In genomic region chr15:30953731-30954378, GRCh38 we compare ENCODE assay signal across 8 cellular contexts. TPM values are rescaled to one million over a fixed set of nuclear protein-coding genes. Genes with fewer than 3 reads are reported as not detected.
DNase-seq lines count a peak whose midpoint lies in the region; ATAC-seq and TF ChIP-seq lines count a peak whose summit lies in the region.

No MANE protein-coding gene starts in this region.

- TF ChIP-seq CTCF in Caco-2 (IDR thresholded peaks at IDR 0.05; ENCODE audit: insufficient read depth in 1 of 2, low read depth in 1 of 2, low read length in 1 of 2, severe bottlenecking in 1 of 2, unreplicated experiment in 1 of 2) (no peak), choroid plexus epithelial cell (conservative IDR thresholded peaks at IDR 0.05; ENCODE audit: low read depth, low read length) (no peak), tibial artery (IDR thresholded peaks at IDR 0.05) (no peak), WTC11 (IDR thresholded peaks at IDR 0.05) (no peak)

- BruUV-seq in Caco-2 (replicated peaks; lab: Mats Ljungman, UMichigan): no TSS peak

- intact Hi-C loops in Caco-2 (cut with micrococcal nuclease; ENCODE audit: unreplicated experiment) (no loop called here), tibial artery (cut with DNase I; ENCODE audit: low total_unique reads) (no loop called here)

- peaks cover 4% of the 10 kb centered on the region for H3K36me3 ChIP-seq in Caco-2 (ENCODE audit: control insufficient read depth, insufficient read depth, low read length)
- H3K36me3 ChIP-seq in tibial artery: peaks cover 90 to 97% (median 96%) of the 10 kb centered on the region in 3 donors

- H3K27me3 Mint-ChIP-seq in Caco-2 (ENCODE audit: insufficient read depth, unreplicated experiment) (no peaks in the 10 kb centered on the region), WTC11 (ENCODE audit: low read depth) (no peaks in the 10 kb centered on the region)
- no peaks in the 10 kb centered on the region for H3K27me3 Mint-ChIP-seq in naive thymus-derived CD8-positive, alpha-beta T cell

- H3K4me3 Mint-ChIP-seq in Caco-2 (ENCODE audit: unreplicated experiment): no peak overlapping the region
- peak overlapping the region in 1 of 10 donors; percentile 7 for H3K4me3 Mint-ChIP-seq in naive thymus-derived CD8-positive, alpha-beta T cell
- H3K4me3 Mint-ChIP-seq in WTC11: no peak overlapping the region

- H3K27ac ChIP-seq in tibial artery: no peak overlapping the region

- H3K4me1 Mint-ChIP-seq in Caco-2 (ENCODE audit: low read depth, unreplicated experiment) (peaks cover 17% of the 10 kb centered on the region), WTC11 (0 out of 2 replicates have a peak, but pooled peaks cover 2% of the 10 kb centered on the region)
- H3K4me1 Mint-ChIP-seq in naive thymus-derived CD8-positive, alpha-beta T cell: peaks cover 0 to 8% (median 0%) of the 10 kb centered on the region in 4 donors

- POLR2A ChIA-PET in Caco-2 (lab: Charles Lee) (no interaction called here), WTC11 (lab: Charles Lee) (interaction anchor here (0.6 kb wide), 1 partner anchor 21 kb away, joined by 3 read pairs; no protein-coding TSS in a partner anchor)
- POLR2A ChIA-PET in naive thymus-derived CD8-positive, alpha-beta T cell (lab: Charles Lee): no interaction called here

- H3K4me3 ChIP-seq in Caco-2 (ENCODE audit: low read depth, low read length) (no peak overlapping the region), choroid plexus epithelial cell (ENCODE audit: low read depth, low read length) (no peak overlapping the region), tibial artery (no peak overlapping the region)

- H3K36me3 Mint-ChIP-seq in Caco-2 (ENCODE audit: insufficient read depth, unreplicated experiment) (peaks cover 81% of the 10 kb centered on the region), WTC11 (peaks cover 73% of the 10 kb centered on the region)
- peaks cover 17 to 95% (median 68%) of the 10 kb centered on the region in 3 donors for H3K36me3 Mint-ChIP-seq in naive thymus-derived CD8-positive, alpha-beta T cell

- DNase-seq in Caco-2: peak; percentile 55 to 56
- DNase-seq in MV-4-11 (lab: John Stamatoyannopoulos, UW): peak; percentile 69
- peak; percentile 93 for DNase-seq in choroid plexus epithelial cell (ENCODE audit: low read depth)
- DNase-seq in naive thymus-derived CD8-positive, alpha-beta T cell: no peak
- DNase-seq in NCI-H2196 treated with DMSO at 0.1 percent for 48 hours (lab: John Stamatoyannopoulos, UW; ENCODE audit: unreplicated experiment): no peak
- DNase-seq in tibial artery: no peak
- no peak for DNase-seq in WTC11 (ENCODE audit: low spot score)

- no peaks in the 10 kb centered on the region for H3K27me3 ChIP-seq in Caco-2 (replicated peaks; ENCODE audit: control insufficient read depth, insufficient read depth, low read length)
- H3K27me3 ChIP-seq in tibial artery: no peaks in the 10 kb centered on the region

- H3K4me1 ChIP-seq in Caco-2: peaks cover 22% of the 10 kb centered on the region
- no peaks in the 10 kb centered on the region for H3K4me1 ChIP-seq in tibial artery

- peak overlapping the region; percentile 77 for H3K27ac Mint-ChIP-seq in Caco-2 (ENCODE audit: unreplicated experiment)
- peak overlapping the region in 7 of 10 donors; percentile 38 to 90 (median 65) for H3K27ac Mint-ChIP-seq in naive thymus-derived CD8-positive, alpha-beta T cell
- no peak overlapping the region; the same call in 1 of the 2 replicates for H3K27ac Mint-ChIP-seq in WTC11

- ATAC-seq in naive thymus-derived CD8-positive, alpha-beta T cell: no peak
- no peak for ATAC-seq in GM21786 (IDR thresholded peaks at IDR 0.05; ENCODE audit: unreplicated experiment)
- no peak for ATAC-seq in WTC11

- CTCF ChIA-PET in Caco-2 (lab: Charles Lee) (no interaction called here), WTC11 (lab: Charles Lee) (interaction anchor here (1.2 kb wide), 1 partner anchor 175 kb away, joined by 4 read pairs; no protein-coding TSS in a partner anchor)

- H3K9me3 Mint-ChIP-seq in Caco-2 (ENCODE audit: unreplicated experiment): peaks cover 8% of the 10 kb centered on the region
- H3K9me3 Mint-ChIP-seq in naive thymus-derived CD8-positive, alpha-beta T cell: peaks cover 0 to 4% (median 0%) of the 10 kb centered on the region in 9 donors
- peaks cover 8% of the 10 kb centered on the region for H3K9me3 Mint-ChIP-seq in WTC11

- peaks cover 2% of the 10 kb centered on the region for H3K9me3 ChIP-seq in Caco-2
- no peaks in the 10 kb centered on the region for H3K9me3 ChIP-seq in tibial artery

TF ChIP-seq in WTC11, 78 proteins besides CTCF, POLR2A, EP300 and RAD21:
- TF ChIP-seq TCF7 (CRISPR knock-in tag; IDR thresholded peaks at IDR 0.05; ENCODE audit: low read depth) (no peak), SMAD3 (CRISPR knock-in tag; IDR thresholded peaks at IDR 0.05; ENCODE audit: borderline replicate concordance) (no peak), ZNF512 (CRISPR knock-in tag; IDR thresholded peaks at IDR 0.05; ENCODE audit: borderline replicate concordance) (no peak), RORB (CRISPR knock-in tag; IDR thresholded peaks at IDR 0.05) (no peak), GTF2I (CRISPR knock-in tag; conservative IDR thresholded peaks at IDR 0.05) (no peak), CREM (CRISPR knock-in tag; IDR thresholded peaks at IDR 0.05) (no peak)
- TF ChIP-seq, protein P1, sequence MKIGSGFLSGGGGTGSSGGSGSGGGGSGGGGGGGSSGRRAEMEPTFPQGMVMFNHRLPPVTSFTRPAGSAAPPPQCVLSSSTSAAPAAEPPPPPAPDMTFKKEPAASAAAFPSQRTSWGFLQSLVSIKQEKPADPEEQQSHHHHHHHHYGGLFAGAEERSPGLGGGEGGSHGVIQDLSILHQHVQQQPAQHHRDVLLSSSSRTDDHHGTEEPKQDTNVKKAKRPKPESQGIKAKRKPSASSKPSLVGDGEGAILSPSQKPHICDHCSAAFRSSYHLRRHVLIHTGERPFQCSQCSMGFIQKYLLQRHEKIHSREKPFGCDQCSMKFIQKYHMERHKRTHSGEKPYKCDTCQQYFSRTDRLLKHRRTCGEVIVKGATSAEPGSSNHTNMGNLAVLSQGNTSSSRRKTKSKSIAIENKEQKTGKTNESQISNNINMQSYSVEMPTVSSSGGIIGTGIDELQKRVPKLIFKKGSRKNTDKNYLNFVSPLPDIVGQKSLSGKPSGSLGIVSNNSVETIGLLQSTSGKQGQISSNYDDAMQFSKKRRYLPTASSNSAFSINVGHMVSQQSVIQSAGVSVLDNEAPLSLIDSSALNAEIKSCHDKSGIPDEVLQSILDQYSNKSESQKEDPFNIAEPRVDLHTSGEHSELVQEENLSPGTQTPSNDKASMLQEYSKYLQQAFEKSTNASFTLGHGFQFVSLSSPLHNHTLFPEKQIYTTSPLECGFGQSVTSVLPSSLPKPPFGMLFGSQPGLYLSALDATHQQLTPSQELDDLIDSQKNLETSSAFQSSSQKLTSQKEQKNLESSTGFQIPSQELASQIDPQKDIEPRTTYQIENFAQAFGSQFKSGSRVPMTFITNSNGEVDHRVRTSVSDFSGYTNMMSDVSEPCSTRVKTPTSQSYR (CRISPR knock-in tag; IDR thresholded peaks at IDR 0.05): no peak
- TF ChIP-seq, protein P2, sequence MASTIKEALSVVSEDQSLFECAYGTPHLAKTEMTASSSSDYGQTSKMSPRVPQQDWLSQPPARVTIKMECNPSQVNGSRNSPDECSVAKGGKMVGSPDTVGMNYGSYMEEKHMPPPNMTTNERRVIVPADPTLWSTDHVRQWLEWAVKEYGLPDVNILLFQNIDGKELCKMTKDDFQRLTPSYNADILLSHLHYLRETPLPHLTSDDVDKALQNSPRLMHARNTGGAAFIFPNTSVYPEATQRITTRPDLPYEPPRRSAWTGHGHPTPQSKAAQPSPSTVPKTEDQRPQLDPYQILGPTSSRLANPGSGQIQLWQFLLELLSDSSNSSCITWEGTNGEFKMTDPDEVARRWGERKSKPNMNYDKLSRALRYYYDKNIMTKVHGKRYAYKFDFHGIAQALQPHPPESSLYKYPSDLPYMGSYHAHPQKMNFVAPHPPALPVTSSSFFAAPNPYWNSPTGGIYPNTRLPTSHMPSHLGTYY (CRISPR knock-in tag; IDR thresholded peaks at IDR 0.05): no peak
- TF ChIP-seq, protein P3, sequence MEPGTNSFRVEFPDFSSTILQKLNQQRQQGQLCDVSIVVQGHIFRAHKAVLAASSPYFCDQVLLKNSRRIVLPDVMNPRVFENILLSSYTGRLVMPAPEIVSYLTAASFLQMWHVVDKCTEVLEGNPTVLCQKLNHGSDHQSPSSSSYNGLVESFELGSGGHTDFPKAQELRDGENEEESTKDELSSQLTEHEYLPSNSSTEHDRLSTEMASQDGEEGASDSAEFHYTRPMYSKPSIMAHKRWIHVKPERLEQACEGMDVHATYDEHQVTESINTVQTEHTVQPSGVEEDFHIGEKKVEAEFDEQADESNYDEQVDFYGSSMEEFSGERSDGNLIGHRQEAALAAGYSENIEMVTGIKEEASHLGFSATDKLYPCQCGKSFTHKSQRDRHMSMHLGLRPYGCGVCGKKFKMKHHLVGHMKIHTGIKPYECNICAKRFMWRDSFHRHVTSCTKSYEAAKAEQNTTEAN (CRISPR knock-in tag; IDR thresholded peaks at IDR 0.05): no peak

RNA-seq across cellular contexts. Expression of gene MTMR10, which starts 37.6 kb away (rescaled TPM):
- total RNA-seq in Caco-2 (2022): 27.5 and 33.2 TPM in 2 replicates
- total RNA-seq in naive thymus-derived CD8-positive, alpha-beta T cell: 10 to 100 TPM; 40.4 to 40.8 TPM
- 1 to 10 TPM; 3.4 to 9.8 (median 4.6) TPM for polyA plus RNA-seq in naive thymus-derived CD8-positive, alpha-beta T cell
- 15.3 to 17.3 TPM (median 15.9 TPM) in 3 replicates for total RNA-seq in WTC11 (2021)

RNA-seq across cellular contexts. Expression of gene FAN1, which starts 50.1 kb away (rescaled TPM):
- total RNA-seq in Caco-2 (2022) (24.9 and 26.6 TPM in 2 replicates), WTC11 (2021) (22.8 to 31.5 TPM (median 30.3 TPM) in 3 replicates)
- 10 to 100 TPM; 32.7 to 34.8 TPM for total RNA-seq in naive thymus-derived CD8-positive, alpha-beta T cell
- 1 to 10 TPM; 7.4 to 10.0 (median 9.4) TPM for polyA plus RNA-seq in naive thymus-derived CD8-positive, alpha-beta T cell

Comparison
In these comparisons a context has a peak if more than half of its experiments do, and no peak if none do; other contexts are left out.
1. DNase-seq: peak in Caco-2 (2 of 2), MV-4-11 (single experiment) and choroid plexus epithelial cell (single experiment); none in naive thymus-derived CD8-positive, alpha-beta T cell (0 of 10), NCI-H2196 treated with DMSO at 0.1 percent for 48 hours (single experiment), tibial artery (0 of 2) and WTC11 (single experiment).